Comparison of ENCODE assay signal across 22 cellular contexts in genomic region chr9:68950188-68950587, GRCh38.
DNase-seq lines count a peak whose midpoint lies in the region; ATAC-seq, FAIRE-seq and TF ChIP-seq lines count a peak whose summit lies in the region.
"Had no signal": no experiment of that assay in that cellular context is flagged by ENCODE, and none has a peak within 500 bp of the region (broad histone marks: within the 10 kb centered on the region; RNA-seq: fewer than 3 reads in every experiment).

No MANE protein-coding gene starts in this region.

- H4K20me1 ChIP-seq in H1 (replicated peaks in 1 of 2; ENCODE audit: control insufficient read depth in 1 of 2, insufficient read depth in 2 of 2, low read length in 2 of 2), result no peaks in the 10 kb centered on the region

- intact Hi-C loops in activated CD4-positive, alpha-beta T cell treated with anti-CD3 and anti-CD28 coated beads, Interleukin-2, amount 10 ng/mL, durations not matched to agents 24 days and 14 days (cut with micrococcal nuclease), result no loop called here
- intact Hi-C loops in prostate gland (cut with DNase I), result loop anchor here (10.0 kb wide), 1 partner anchor 165 kb away; a partner anchor contains a TSS
- intact Hi-C loops in Calu3 (cut with micrococcal nuclease; ENCODE audit: unreplicated experiment), result no loop called here

- DNase-seq in activated CD4-positive, alpha-beta T cell treated with anti-CD3 and anti-CD28 coated beads, Interleukin-2, amount 10 ng/mL, durations not matched to agents 24 days and 14 days, result no peak
- no peak for DNase-seq in activated CD4-positive, alpha-beta T cell treated with anti-CD3 and anti-CD28 coated beads, Interleukin-2, amount 50 U/mL, for 48 hours
- DNase-seq in H1 (ENCODE audit: low read depth in 1 of 2, low spot score in 2 of 2) (no peak), prostate gland (ENCODE audit: low spot score) (no peak), Calu3 (no peak)
- DNase-seq: DMS 273 treated with DMSO at 0.1 percent for 48 hours, glutamatergic neuron, KG1, mesenchymal stem cell, NCI-H2171, NCI-H524, stomach had no signal

- no peaks in the 10 kb centered on the region for H3K79me1 ChIP-seq in H1 (ENCODE audit: low read depth, low read length)

- H3K27ac Mint-ChIP-seq in activated CD4-positive, alpha-beta T cell treated with anti-CD3 and anti-CD28 coated beads, Interleukin-2, amount 10 ng/mL, durations not matched to agents 24 days and 14 days, result peak overlapping the region; percentile 64
- H3K27ac Mint-ChIP-seq in Calu3 (ENCODE audit: unreplicated experiment), result no peak overlapping the region
- H3K27ac Mint-ChIP-seq: activated T-cell treated with anti-CD3 and anti-CD28 coated beads, Interleukin-2, amount 50 U/mL, for 24 hours; CD4-positive, alpha-beta T cell had no signal

- peak overlapping the region; percentile 41; the same call in 1 of the 2 replicates for H3K18ac ChIP-seq in H1 (ENCODE audit: extremely low read depth, low read length)

- H3K4me3 Mint-ChIP-seq in activated CD4-positive, alpha-beta T cell treated with anti-CD3 and anti-CD28 coated beads, Interleukin-2, amount 10 ng/mL, durations not matched to agents 24 days and 14 days, result no peak overlapping the region
- H3K4me3 Mint-ChIP-seq in Calu3 (ENCODE audit: low read depth, unreplicated experiment), result no peak overlapping the region
- H3K4me3 Mint-ChIP-seq: activated T-cell treated with anti-CD3 and anti-CD28 coated beads, Interleukin-2, amount 50 U/mL, for 24 hours; CD4-positive, alpha-beta T cell; central memory CD8-positive, alpha-beta T cell; naive B cell had no signal

- TF ChIP-seq EP300 in H1 (IDR thresholded peaks at IDR 0.05; ENCODE audit: borderline replicate concordance in 1 of 2, low read depth in 2 of 2, low read length in 2 of 2), result no peak

- H3K79me2 ChIP-seq in H1 (ENCODE audit: control insufficient read depth in 1 of 2, insufficient read depth in 2 of 2, low read length in 2 of 2), result no peaks in the 10 kb centered on the region

- peak overlapping the region; percentile 94 for H4K91ac ChIP-seq in H1 (replicated peaks; ENCODE audit: insufficient read length, low read length)

- POLR2A ChIA-PET in H1 (lab: Charles Lee; ENCODE audit: partially characterized antibody), result interaction anchor here (1.0 to 2.0 kb wide), 4 partner anchors 14 to 268 kb away, joined by 3 to 6 read pairs (median 3); no protein-coding TSS in a partner anchor

- no peak overlapping the region for H3K56ac ChIP-seq in H1 (replicated peaks; ENCODE audit: insufficient read length, low read depth, low read length)

- no peak for ATAC-seq in GM21786 (IDR thresholded peaks at IDR 0.05; ENCODE audit: unreplicated experiment)

- peak overlapping the region; percentile 55 for H3K4ac ChIP-seq in H1 (replicated peaks; ENCODE audit: insufficient read length, low read depth, low read length)

- no peak overlapping the region for H2AK5ac ChIP-seq in H1 (ENCODE audit: low read depth, low read length)

- H3K27me3 ChIP-seq in HUES64 (ENCODE audit: insufficient read depth, low read length), result no peaks in the 10 kb centered on the region
- no peaks in the 10 kb centered on the region; a peak in 1 of 7 replicates for H3K27me3 ChIP-seq in H1 (replicated peaks in 1 of 4; ENCODE audit: control insufficient read depth in 3 of 4, extremely low read depth in 1 of 4, insufficient read depth in 3 of 4, low read length in 3 of 4)
- H3K27me3 ChIP-seq in rectal smooth muscle tissue (ENCODE audit: control insufficient read depth, insufficient read depth, low read length), result no peaks in the 10 kb centered on the region
- no peaks in the 10 kb centered on the region for H3K27me3 ChIP-seq in prostate gland (replicated peaks; ENCODE audit: insufficient read depth)
- H3K27me3 ChIP-seq: stomach, tibial nerve had no signal

- no peak overlapping the region for H3K4me3 ChIP-seq in HUES64 (ENCODE audit: low read length)
- H3K4me3 ChIP-seq in H1 (ENCODE audit: extremely low read depth in 1 of 4, insufficient read depth in 2 of 4, low read depth in 3 of 4, low read length in 4 of 4), result no peak overlapping the region
- no peak overlapping the region for H3K4me3 ChIP-seq in rectal smooth muscle tissue (ENCODE audit: low read length)
- H3K4me3 ChIP-seq in prostate gland, result no peak overlapping the region
- H3K4me3 ChIP-seq: stomach, tibial nerve had no signal

- no peaks in the 10 kb centered on the region for H3K9me3 Mint-ChIP-seq in activated CD4-positive, alpha-beta T cell treated with anti-CD3 and anti-CD28 coated beads, Interleukin-2, amount 10 ng/mL, durations not matched to agents 24 days and 14 days
- no peaks in the 10 kb centered on the region for H3K9me3 Mint-ChIP-seq in Calu3 (ENCODE audit: low read depth, unreplicated experiment)
- H3K9me3 Mint-ChIP-seq: activated T-cell treated with anti-CD3 and anti-CD28 coated beads, Interleukin-2, amount 50 U/mL, for 24 hours; CD4-positive, alpha-beta T cell; central memory CD8-positive, alpha-beta T cell; naive B cell had no signal

- no peak for TF ChIP-seq RAD21 in H1 (IDR thresholded peaks at IDR 0.05 in 1 of 2, conservative IDR thresholded peaks at IDR 0.05 in 1 of 2; ENCODE audit: low read depth in 2 of 2, low read length in 2 of 2)

- H3K9me3 ChIP-seq in HUES64 (ENCODE audit: insufficient read depth, low read depth, low read length), result no peaks in the 10 kb centered on the region
- no peaks in the 10 kb centered on the region for H3K9me3 ChIP-seq in H1 (ENCODE audit: insufficient read depth in 2 of 2, low read depth in 1 of 2, low read length in 1 of 2)
- H3K9me3 ChIP-seq in prostate gland, result no peaks in the 10 kb centered on the region
- H3K9me3 ChIP-seq: stomach, tibial nerve had no signal

- 77% methylated on average over 4 of the region's 4 CpGs for WGBS in HUES64
- WGBS in H1 (ENCODE audit: extremely low coverage in 1 of 2, insufficient coverage in 1 of 2, insufficient read length in 1 of 2, insufficient replicate concordance in 2 of 2, low coverage in 1 of 2, low lambda C conversion rate in 2 of 2, missing lambda C conversion rate in 1 of 2), 2 experiments, result 72% methylated on average over 4 of the region's 4 CpGs; no CpG with 5 or more reads in 1 of the 2 experiments
- WGBS in prostate gland, result 84% methylated on average over 4 of the region's 4 CpGs

- H3K4me1 ChIP-seq in HUES64 (ENCODE audit: insufficient read depth, low read length), result peaks cover 49% of the 10 kb centered on the region
- H3K4me1 ChIP-seq in H1 (replicated peaks in 1 of 4; ENCODE audit: control insufficient read depth in 3 of 4, insufficient read depth in 4 of 4, low read length in 3 of 4), result peaks cover 12 to 29% (median 18%) of the 10 kb centered on the region in 4 experiments
- peaks cover 5% of the 10 kb centered on the region for H3K4me1 ChIP-seq in rectal smooth muscle tissue (ENCODE audit: control insufficient read depth, insufficient read depth, low read length)
- H3K4me1 ChIP-seq in prostate gland (replicated peaks), result no peaks in the 10 kb centered on the region
- H3K4me1 ChIP-seq: stomach, tibial nerve had no signal

- H4K5ac ChIP-seq in H1 (ENCODE audit: insufficient read length, low read depth, low read length), result peak overlapping the region; percentile 4

- peak overlapping the region; percentile 83; the same call in 1 of the 2 replicates for H2BK15ac ChIP-seq in H1 (ENCODE audit: low read length)

- peak overlapping the region; percentile 64; the same call in 1 of the 2 replicates for H2BK12ac ChIP-seq in H1 (ENCODE audit: low read depth, low read length)

- no peak overlapping the region for H2AFZ ChIP-seq in H1 (ENCODE audit: low read length)

- H3K27me3 Mint-ChIP-seq in activated CD4-positive, alpha-beta T cell treated with anti-CD3 and anti-CD28 coated beads, Interleukin-2, amount 10 ng/mL, durations not matched to agents 24 days and 14 days, result no peaks in the 10 kb centered on the region
- H3K27me3 Mint-ChIP-seq in Calu3 (ENCODE audit: unreplicated experiment), result no peaks in the 10 kb centered on the region
- H3K27me3 Mint-ChIP-seq: naive B cell had no signal

- TF ChIP-seq CTCF in H1 (IDR thresholded peaks at IDR 0.05; ENCODE audit: control extremely low read depth in 1 of 3, insufficient read depth in 1 of 3, low read depth in 1 of 3, low read length in 3 of 3) (no peak), prostate gland (IDR thresholded peaks at IDR 0.05) (no peak), Calu3 (IDR thresholded peaks at IDR 0.05; ENCODE audit: unreplicated experiment) (no peak)

- no peak overlapping the region for H4K8ac ChIP-seq in H1 (ENCODE audit: extremely low read depth, insufficient read depth, low read length)

- H2BK5ac ChIP-seq in H1 (ENCODE audit: low read depth, low read length), result peak overlapping the region; percentile 41

- H3K36me3 Mint-ChIP-seq in activated CD4-positive, alpha-beta T cell treated with anti-CD3 and anti-CD28 coated beads, Interleukin-2, amount 10 ng/mL, durations not matched to agents 24 days and 14 days (ENCODE audit: low read depth), result peaks cover 14% of the 10 kb centered on the region
- peaks cover 5% of the 10 kb centered on the region for H3K36me3 Mint-ChIP-seq in Calu3 (ENCODE audit: insufficient read depth, unreplicated experiment)

- no peak overlapping the region for H3K9ac ChIP-seq in HUES64 (ENCODE audit: low read depth, low read length)
- H3K9ac ChIP-seq in H1 (replicated peaks in 1 of 4; ENCODE audit: extremely low read depth in 1 of 4, low read depth in 3 of 4, low read length in 3 of 4), result peak overlapping the region in 1 of 4 experiments; percentile 13; a peak in 2 of 7 replicates
- H3K9ac ChIP-seq in rectal smooth muscle tissue (ENCODE audit: low read length), result no peak overlapping the region

- peak overlapping the region in 1 of 2 experiments; percentile 35; a peak in 2 of 4 replicates for H3K4me2 ChIP-seq in H1 (ENCODE audit: insufficient read depth in 1 of 2, low read depth in 2 of 2, low read length in 2 of 2)

- peak overlapping the region; percentile 48; the same call in 1 of the 2 replicates for H2BK20ac ChIP-seq in H1 (ENCODE audit: low read length)

- peaks cover 64% of the 10 kb centered on the region for H3K4me1 Mint-ChIP-seq in activated CD4-positive, alpha-beta T cell treated with anti-CD3 and anti-CD28 coated beads, Interleukin-2, amount 10 ng/mL, durations not matched to agents 24 days and 14 days
- H3K4me1 Mint-ChIP-seq in Calu3 (ENCODE audit: low read depth, unreplicated experiment), result no peaks in the 10 kb centered on the region

- TF ChIP-seq POLR2A in H1 (IDR thresholded peaks at IDR 0.05; ENCODE audit: control extremely low read depth in 1 of 2, low read depth in 2 of 2, low read length in 2 of 2), result no peak
- TF ChIP-seq POLR2A in prostate gland (IDR thresholded peaks at IDR 0.05), result no peak

- H2BK120ac ChIP-seq in H1 (replicated peaks; ENCODE audit: low read depth, low read length), result peak overlapping the region; percentile 10

- H3K27ac ChIP-seq in HUES64 (ENCODE audit: low read depth, low read length) (peak overlapping the region; percentile 21; the same call in 1 of the 2 replicates), H1 (ENCODE audit: low read depth, low read length) (peak overlapping the region; percentile 26; the same call in 1 of the 2 replicates), rectal smooth muscle tissue (ENCODE audit: low read depth, low read length) (peak overlapping the region; percentile 1), prostate gland (no peak overlapping the region)
- H3K27ac ChIP-seq: 22Rv1, stomach, tibial nerve had no signal

- no peaks in the 10 kb centered on the region for H3K36me3 ChIP-seq in HUES64 (ENCODE audit: insufficient read depth, low read length)
- no peaks in the 10 kb centered on the region for H3K36me3 ChIP-seq in H1 (ENCODE audit: control insufficient read depth in 2 of 4, insufficient read depth in 4 of 4, low read length in 3 of 4)
- no peaks in the 10 kb centered on the region for H3K36me3 ChIP-seq in rectal smooth muscle tissue (ENCODE audit: control insufficient read depth, insufficient read depth, low read length)
- no peaks in the 10 kb centered on the region for H3K36me3 ChIP-seq in prostate gland
- H3K36me3 ChIP-seq: tibial nerve had no signal

- H3K14ac ChIP-seq in H1 (ENCODE audit: insufficient read length), result no peak overlapping the region

- H3K23ac ChIP-seq in H1 (ENCODE audit: insufficient read length), result no peak overlapping the region

- no peak for FAIRE-seq in H1 (lab: Jason Lieb, UNC)
- FAIRE-seq: endothelial cell of umbilical vein had no signal

- H3K23me2 ChIP-seq in H1 (ENCODE audit: low read depth, low read length), result no peaks in the 10 kb centered on the region

- BruUV-seq in Calu3 (replicated peaks; lab: Mats Ljungman, UMichigan), result no TSS peak

- CTCF ChIA-PET in H1 (lab: Charles Lee; ENCODE audit: partially characterized antibody), result interaction anchor here (0.8 to 1.8 kb wide), 9 partner anchors 42 to 222 kb away, joined by 3 to 4 read pairs (median 3); no protein-coding TSS in a partner anchor
- CTCF ChIA-PET in Calu3 (lab: Charles Lee), result no interaction called here

Comparison
In these comparisons a context has a peak if more than half of its experiments do, and no peak if none do; other contexts are left out.
1. H3K27ac ChIP-seq: peak in HUES64 (single experiment), H1 (single experiment) and rectal smooth muscle tissue (single experiment); none in prostate gland (0 of 2).